ENCODE assay signal across 23 cellular contexts in genomic region chr15:40785158-40785557, GRCh38. TPM values are rescaled to one million over a fixed set of nuclear protein-coding genes. Genes with fewer than 3 reads are reported as not detected.
A peak's percentile ranks its signal among the peaks of the same experiment; 100 is the strongest.
DNase-seq lines count a peak whose midpoint lies in the region; ATAC-seq, FAIRE-seq and TF ChIP-seq lines count a peak whose summit lies in the region.
"Had no signal": no experiment of that assay in that cellular context is flagged by ENCODE, and none has a peak within 500 bp of the region (broad histone marks: within the 10 kb centered on the region; RNA-seq: fewer than 3 reads in every experiment).

No MANE protein-coding gene starts in this region.

- ATAC-seq in pancreas: peak in 1 of 4 donors; percentile 13
- ATAC-seq in GM19395 (IDR thresholded peaks at IDR 0.05; ENCODE audit: unreplicated experiment): no peak
- ATAC-seq in GM21381 (IDR thresholded peaks at IDR 0.05; ENCODE audit: unreplicated experiment): no peak
- ATAC-seq: activated T-helper 17 cell treated with anti-CD3 and anti-CD28 coated beads, Interleukin-2, amount 50 U/mL, for 72 hours; heart left ventricle; mucosa of descending colon had no signal

- H3K4me3 ChIP-seq in epithelial cell of proximal tubule (ENCODE audit: low read depth, low read length): no peak overlapping the region
- no peak overlapping the region for H3K4me3 ChIP-seq in pancreas
- H3K4me3 ChIP-seq in SK-N-SH (ENCODE audit: low read depth in 2 of 2, low read length in 1 of 2): no peak overlapping the region
- H3K4me3 ChIP-seq: coronary artery, heart left ventricle, mucosa of descending colon, Peyer's patch had no signal

- DNase-seq in D721Med (ENCODE audit: insufficient read length, low spot score) (no peak), OCI-M1 (lab: John Stamatoyannopoulos, UW) (peak; percentile 10), epithelial cell of proximal tubule (ENCODE audit: low read depth) (no peak), pancreas (no peak), SK-N-SH (no peak), Ammon's horn (ENCODE audit: low spot score) (no peak)
- DNase-seq: activated CD4-positive, alpha-beta memory T cell treated with anti-CD3 and anti-CD28 coated beads for 36 hours; amygdala; Caco-2; erythroblast; heart left ventricle; Kasumi-1; kidney glomerular epithelial cell; NCI-H1436; Peyer's patch; stimulated activated CD4-positive, alpha-beta T cell treated with anti-CD3 and anti-CD28 coated beads, Interleukin-12 subunit alpha, Interleukin-12 subunit beta, amount 100 ng/mL, for 4 hours; stimulated activated naive CD4-positive, alpha-beta T cell treated with Interleukin-2 at 50 U/mL for 16 hours had no signal

- H3K4me2 ChIP-seq in SK-N-SH: no peak overlapping the region

- FAIRE-seq in D721Med (lab: Jason Lieb, UNC): no peak
- no peak for FAIRE-seq in pancreas (lab: Jason Lieb, UNC)

- peaks cover 46% of the 10 kb centered on the region for H3K79me2 ChIP-seq in SK-N-SH (ENCODE audit: insufficient read depth)

- TF ChIP-seq CTCF in D721Med (IDR thresholded peaks at IDR 0.05; ENCODE audit: insufficient read depth, missing control alignments): peak; percentile 11
- peak; percentile 37 for TF ChIP-seq CTCF in epithelial cell of proximal tubule (conservative IDR thresholded peaks at IDR 0.05; ENCODE audit: low read depth, low read length)
- TF ChIP-seq CTCF in pancreas (IDR thresholded peaks at IDR 0.05): no peak
- TF ChIP-seq CTCF in SK-N-SH (IDR thresholded peaks at IDR 0.05): no peak

- H3K27ac ChIP-seq in pancreas: peak overlapping the region; percentile 24 to 92 (median 62)
- H3K27ac ChIP-seq in SK-N-SH (ENCODE audit: low read depth in 2 of 2, low read length in 1 of 2): no peak overlapping the region
- H3K27ac ChIP-seq: coronary artery, heart left ventricle, HL-60 had no signal

- H3K36me3 ChIP-seq in pancreas (no peaks in the 10 kb centered on the region), SK-N-SH (replicated peaks in 1 of 2; ENCODE audit: control insufficient read depth in 1 of 2, insufficient read depth in 2 of 2, low read length in 1 of 2) (no peaks in the 10 kb centered on the region)

- H3K4me1 ChIP-seq in pancreas (peaks cover 31 to 39% (median 34%) of the 10 kb centered on the region in 3 donors), SK-N-SH (ENCODE audit: control insufficient read depth in 1 of 2, insufficient read depth in 2 of 2, low read depth in 1 of 2, low read length in 1 of 2) (peaks cover 2 to 12% of the 10 kb centered on the region in 2 experiments; a peak in 3 of 4 replicates)

- intact Hi-C loops in pancreas (cut with DNase I): no loop called here

- no peak overlapping the region for H2AFZ ChIP-seq in SK-N-SH (ENCODE audit: low read depth)

- CTCF ChIA-PET in SK-N-SH (lab: Yijun Ruan, JAX): interaction anchor here (1.1 to 31.8 kb wide), 8 partner anchors 17 to 448 kb away, joined by 3 to 555 read pairs (median 6); partner anchors contain the start of genes C15orf62, GCHFR, RMDN3 and VPS18

- H3K9me2 ChIP-seq in SK-N-SH: no peaks in the 10 kb centered on the region

- TF ChIP-seq EP300 in SK-N-SH (IDR thresholded peaks at IDR 0.05; ENCODE audit: borderline replicate concordance in 1 of 2, low read depth in 1 of 2, low read length in 1 of 2): no peak

- no peak for TF ChIP-seq RAD21 in SK-N-SH (IDR thresholded peaks at IDR 0.05; ENCODE audit: low read length)

- POLR2A ChIA-PET in SK-N-SH (lab: Yijun Ruan, JAX): no interaction called here

- 49 to 51% methylated on average over 3 of the region's 3 CpGs for WGBS in pancreas, 2 donors
- WGBS in SK-N-SH (ENCODE audit: low lambda C conversion rate): 83% methylated on average over 3 of the region's 3 CpGs

- peaks cover 23% of the 10 kb centered on the region for H4K20me1 ChIP-seq in SK-N-SH (ENCODE audit: insufficient read depth)

- H3K9ac ChIP-seq in SK-N-SH: no peak overlapping the region

- H3K27me3 ChIP-seq in pancreas (no peaks in the 10 kb centered on the region), SK-N-SH (ENCODE audit: insufficient read depth) (no peaks in the 10 kb centered on the region)
- H3K27me3 ChIP-seq: heart left ventricle, Peyer's patch had no signal

- H3F3A ChIP-seq in SK-N-SH (replicated peaks; ENCODE audit: insufficient read depth): no peaks in the 10 kb centered on the region

- H3K9me3 ChIP-seq in pancreas (no peaks in the 10 kb centered on the region), SK-N-SH (no peaks in the 10 kb centered on the region)
- H3K9me3 ChIP-seq: Caco-2, heart left ventricle, mucosa of descending colon, Peyer's patch had no signal

TF ChIP-seq in SK-N-SH, 30 proteins besides CTCF, POLR2A, EP300 and RAD21:
- TF ChIP-seq SIN3A (IDR thresholded peaks at IDR 0.05; ENCODE audit: borderline replicate concordance, low read depth, low read length): no peak
- no peak for TF ChIP-seq JUND (IDR thresholded peaks at IDR 0.05)
- no peak for TF ChIP-seq NFIC (IDR thresholded peaks at IDR 0.05; ENCODE audit: borderline replicate concordance)
- TF ChIP-seq MAX (IDR thresholded peaks at IDR 0.05; ENCODE audit: low read depth): no peak

RNA-seq across cellular contexts. Expression of gene C15orf62, which starts 15.4 kb away (rescaled TPM):
- total RNA-seq in epithelial cell of proximal tubule (0.63 and 2.7 TPM in 2 replicates), pancreas (under 1 TPM in 5 of 6 donors, not detected in 1; 0.06 to 0.23 (median 0.12) TPM)
- polyA plus RNA-seq in pancreas (under 1 TPM; 0.16 to 0.46 TPM), SK-N-SH (2012; rRNA removed) (0.06 TPM in 1 of 2 replicates, not detected in the other)
- 0.01 and 0.03 TPM in 2 replicates for polyA plus RNA-seq in SK-N-SH (2012; cell fraction: cytosol; rRNA removed)
- polyA plus RNA-seq in SK-N-SH (2012; cell fraction: nucleus; rRNA removed): 0.08 and 0.19 TPM in 2 replicates

RNA-seq across cellular contexts. Expression of gene GCHFR, which starts 21.3 kb away (rescaled TPM):
- total RNA-seq in epithelial cell of proximal tubule: 87.2 and 113 TPM in 2 replicates
- total RNA-seq in pancreas: 10 to 100 TPM in 1 of 6 donors, 1 to 10 TPM in 5; 4.9 to 10.8 (median 7.4) TPM
- 10 to 100 TPM; 13.8 to 21.4 TPM for polyA plus RNA-seq in pancreas
- 0.60 and 0.67 TPM in 2 replicates for polyA plus RNA-seq in SK-N-SH (2012; rRNA removed)
- 0.41 and 0.66 TPM in 2 replicates for polyA plus RNA-seq in SK-N-SH (2012; cell fraction: cytosol; rRNA removed)
- polyA plus RNA-seq in SK-N-SH (2012; cell fraction: nucleus; rRNA removed): 0.12 and 0.18 TPM in 2 replicates

RNA-seq across cellular contexts. Expression of gene ZFYVE19, which starts 21.7 kb away (rescaled TPM):
- total RNA-seq in epithelial cell of proximal tubule (30.0 and 34.8 TPM in 2 replicates), pancreas (10 to 100 TPM in 2 of 6 donors, 1 to 10 TPM in 4; 7.4 to 14.4 (median 8.2) TPM)
- polyA plus RNA-seq in pancreas (10 to 100 TPM; 19.0 to 27.3 TPM), SK-N-SH (2012; rRNA removed) (35.5 and 37.8 TPM in 2 replicates)
- polyA plus RNA-seq in SK-N-SH (2012; cell fraction: cytosol; rRNA removed): 16.8 and 22.1 TPM in 2 replicates
- polyA plus RNA-seq in SK-N-SH (2012; cell fraction: nucleus; rRNA removed): 141 and 176 TPM in 2 replicates

RNA-seq across cellular contexts. Expression of gene DNAJC17, which starts 22.1 kb away (rescaled TPM):
- total RNA-seq in epithelial cell of proximal tubule (21.7 and 43.2 TPM in 2 replicates), pancreas (10 to 100 TPM; 12.2 to 23.1 (median 14.8) TPM)
- polyA plus RNA-seq in pancreas (10 to 100 TPM; 54.9 to 57.6 TPM), SK-N-SH (2012; rRNA removed) (53.1 and 61.6 TPM in 2 replicates)
- 48.6 and 49.2 TPM in 2 replicates for polyA plus RNA-seq in SK-N-SH (2012; cell fraction: cytosol; rRNA removed)
- 96.1 and 113 TPM in 2 replicates for polyA plus RNA-seq in SK-N-SH (2012; cell fraction: nucleus; rRNA removed)

RNA-seq across cellular contexts. Expression of gene RMDN3, which starts 30.1 kb away (rescaled TPM):
- total RNA-seq in epithelial cell of proximal tubule: 20.6 and 25.4 TPM in 2 replicates
- total RNA-seq in pancreas: 10 to 100 TPM; 16.6 to 21.2 (median 17.2) TPM
- polyA plus RNA-seq in pancreas: 10 to 100 TPM; 11.9 to 21.3 TPM
- 30.0 and 33.0 TPM in 2 replicates for polyA plus RNA-seq in SK-N-SH (2012; rRNA removed)
- polyA plus RNA-seq in SK-N-SH (2012; cell fraction: cytosol; rRNA removed): 26.4 and 28.8 TPM in 2 replicates
- polyA plus RNA-seq in SK-N-SH (2012; cell fraction: nucleus; rRNA removed): 33.0 and 39.1 TPM in 2 replicates

Comparison
In these comparisons a context has a peak if more than half of its experiments do, and no peak if none do; other contexts are left out.
1. CTCF ChIP-seq: peak in D721Med (single experiment) and epithelial cell of proximal tubule (single experiment); none in pancreas (0 of 4) and SK-N-SH (single experiment).
2. H3K27ac ChIP-seq: peak in pancreas (4 of 4); none in SK-N-SH (0 of 2).